Comparison of ENCODE assay signal across 21 cellular contexts in the genomic region with DNA sequence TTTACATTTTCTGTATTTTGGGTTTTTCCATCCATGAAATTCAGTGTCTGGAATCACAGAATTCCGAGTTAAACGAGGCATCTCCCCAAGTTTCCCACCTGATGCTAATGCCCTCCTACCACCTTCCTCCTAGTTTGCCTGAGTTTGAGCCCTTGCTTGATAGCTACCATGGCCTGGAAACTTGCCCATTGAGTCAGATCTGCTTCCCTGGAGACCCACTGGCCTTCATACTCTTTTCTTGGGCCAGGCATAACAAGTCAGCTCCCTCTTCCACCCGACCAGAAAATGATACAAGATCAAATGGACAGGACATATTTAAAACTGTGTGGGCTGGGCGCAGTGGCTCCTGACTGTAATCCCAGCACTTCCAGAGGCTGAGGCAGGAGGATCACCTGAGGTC.
"Had no signal": no experiment of that assay in that cellular context is flagged by ENCODE, and none has a peak within 500 bp of the region (broad histone marks: within the 10 kb centered on the region; RNA-seq: fewer than 3 reads in every experiment).

No MANE protein-coding gene starts in this region.

- DNase-seq: central memory CD4-positive, alpha-beta T cell; cortex of kidney; dorsolateral prefrontal cortex; effector CD8-positive, alpha-beta T cell; erythroblast; foreskin keratinocyte; head of caudate nucleus; hippocampal formation; left colon; left ventricle myocardium superior; mesendoderm; naive thymus-derived CD4-positive, alpha-beta T cell; posterior cingulate gyrus; sigmoid colon; stimulated activated naive CD4-positive, alpha-beta T cell; stomach; trophoblast cell had no signal

- H3K4me3 ChIP-seq: dorsolateral prefrontal cortex, lung, right atrium auricular region, sigmoid colon, skin epidermis, stomach had no signal

- H3K4me1 ChIP-seq: foreskin keratinocyte, right atrium auricular region, sigmoid colon, stomach had no signal

- ATAC-seq: foreskin keratinocyte; left colon; left ventricle myocardium superior; naive thymus-derived CD4-positive, alpha-beta T cell had no signal

- H3K27me3 Mint-ChIP-seq: naive thymus-derived CD4-positive, alpha-beta T cell had no signal

- H3K9me3 ChIP-seq: neutrophil, right atrium auricular region, sigmoid colon, stomach had no signal

- H3K27me3 ChIP-seq: dorsolateral prefrontal cortex, foreskin keratinocyte, neutrophil, right atrium auricular region, sigmoid colon, stomach had no signal

- H3K9me3 Mint-ChIP-seq: naive thymus-derived CD4-positive, alpha-beta T cell had no signal

- H3K4me3 Mint-ChIP-seq: naive thymus-derived CD4-positive, alpha-beta T cell had no signal

- H3K27ac ChIP-seq: dorsolateral prefrontal cortex, foreskin keratinocyte, neutrophil, right atrium auricular region, sigmoid colon, skin epidermis, stomach had no signal
